In the genomic region with DNA sequence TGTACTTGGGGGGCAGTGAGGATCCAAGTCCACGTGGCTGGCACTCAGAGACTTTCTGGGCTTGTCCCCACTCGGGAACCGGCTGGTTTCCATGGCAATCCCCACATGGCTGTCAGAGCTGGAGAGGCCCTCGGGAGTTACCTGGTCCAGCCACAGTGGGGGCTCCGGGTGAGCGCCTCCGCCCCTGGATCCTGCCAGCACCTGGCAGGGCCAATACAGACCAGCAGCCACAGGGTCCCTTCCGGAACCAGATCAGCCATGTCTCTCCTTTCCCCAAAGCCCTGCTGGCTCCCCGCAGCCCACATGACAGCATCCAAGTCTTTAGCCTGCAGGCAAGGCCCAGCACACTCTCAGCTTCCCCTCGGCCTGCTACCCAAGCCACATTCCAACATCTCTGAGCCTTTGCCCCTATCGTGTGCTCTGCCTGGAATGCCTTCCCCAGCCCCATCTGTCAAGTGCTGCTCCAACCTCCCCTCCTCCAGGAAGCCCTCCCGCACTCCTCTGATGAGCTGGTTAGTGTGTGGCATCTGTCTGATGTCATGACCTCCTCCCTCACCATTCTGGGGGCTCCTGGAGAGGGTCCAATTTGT, we compare ENCODE assay signal across 10 cellular contexts. TPM values are rescaled to one million over a fixed set of nuclear protein-coding genes. Genes with fewer than 3 reads are reported as not detected.
DNase-seq lines count a peak whose midpoint lies in the region; ATAC-seq and TF ChIP-seq lines count a peak whose summit lies in the region.
"Had no signal": no experiment of that assay in that cellular context is flagged by ENCODE, and none has a peak within 500 bp of the region (broad histone marks: within the 10 kb centered on the region; RNA-seq: fewer than 3 reads in every experiment).

No MANE protein-coding gene starts in this region.

- DNase-seq in NCI-H82 (lab: John Stamatoyannopoulos, UW) (peak; percentile 51), NCI-H82 treated with DMSO at 0.1 percent for 48 hours (lab: John Stamatoyannopoulos, UW; ENCODE audit: unreplicated experiment) (no peak), cardiac fibroblast (ENCODE audit: low read depth in 2 of 2) (peak; percentile 46 to 54), lower lobe of right lung (no peak), thyroid gland (no peak), sciatic nerve (ENCODE audit: low spot score) (no peak), SHP77 treated with DMSO at 0.1 percent for 48 hours (lab: John Stamatoyannopoulos, UW) (no peak)
- DNase-seq in activated CD4-positive, alpha-beta T cell treated with anti-CD3 and anti-CD28 coated beads for 1 hour = no peak
- DNase-seq: activated CD4-positive, alpha-beta T cell treated with anti-CD3 and anti-CD28 coated beads, Interleukin-2, amount 50 U/mL, for 1 hour had no signal

- no peaks in the 10 kb centered on the region for H3K27me3 ChIP-seq in lower lobe of right lung (ENCODE audit: low read depth)
- H3K27me3 ChIP-seq in thyroid gland = no peaks in the 10 kb centered on the region
- H3K27me3 ChIP-seq: cardiac muscle cell had no signal

- TF ChIP-seq CTCF in cardiac fibroblast (IDR thresholded peaks at IDR 0.05; ENCODE audit: low read depth, low read length) = no peak
- TF ChIP-seq CTCF in lower lobe of right lung (IDR thresholded peaks at IDR 0.05) = no peak
- TF ChIP-seq CTCF in thyroid gland (IDR thresholded peaks at IDR 0.05) = no peak

- H3K36me3 ChIP-seq in lower lobe of right lung (no peaks in the 10 kb centered on the region), thyroid gland (no peaks in the 10 kb centered on the region)
- H3K36me3 ChIP-seq: cardiac muscle cell had no signal

- H3K27ac ChIP-seq in lower lobe of right lung (peak overlapping the region; percentile 89), thyroid gland (peak overlapping the region; percentile 75 to 92 (median 82))
- H3K27ac ChIP-seq: cardiac muscle cell had no signal

- H3K4me3 ChIP-seq in cardiac fibroblast (replicated peaks in 1 of 2; ENCODE audit: low read depth in 2 of 2, low read length in 2 of 2) = peak overlapping the region in 1 of 2 donors; percentile 7
- H3K4me3 ChIP-seq in lower lobe of right lung = peak overlapping the region; percentile 34
- no peak overlapping the region for H3K4me3 ChIP-seq in thyroid gland (replicated peaks in 1 of 3)
- H3K4me3 ChIP-seq: cardiac muscle cell had no signal

- H3K9me3 ChIP-seq in lower lobe of right lung = no peaks in the 10 kb centered on the region
- H3K9me3 ChIP-seq in thyroid gland = no peaks in the 10 kb centered on the region

- intact Hi-C loops in lower lobe of right lung (cut with DNase I) (no loop called here), thyroid gland (cut with DNase I) (no loop called here), sciatic nerve (cut with DNase I) (no loop called here)

- ATAC-seq in lower lobe of right lung = no peak
- no peak for ATAC-seq in sciatic nerve

- WGBS in thyroid gland, 2 donors = 37 to 61% methylated on average over 4 to 12 of the region's 12 CpGs

- no peak for TF ChIP-seq POLR2A in thyroid gland (IDR thresholded peaks at IDR 0.05)

- H3K4me1 ChIP-seq in lower lobe of right lung = peaks cover 100% of the 10 kb centered on the region
- H3K4me1 ChIP-seq in thyroid gland = peaks cover 34 to 91% of the 10 kb centered on the region in 2 donors

RNA-seq across cellular contexts. Expression of a gene that starts 8.6 kb away (rescaled TPM):
- 233 TPM for total RNA-seq in lower lobe of right lung
- 10 to 100 TPM; 50.7 to 69.8 (median 60.8) TPM for total RNA-seq in thyroid gland
- total RNA-seq in sciatic nerve = 319 TPM

RNA-seq across cellular contexts. Expression of a gene that starts 54.9 kb away (rescaled TPM):
- total RNA-seq in lower lobe of right lung = not detected
- total RNA-seq in thyroid gland = not detected
- not detected for total RNA-seq in sciatic nerve
- total RNA-seq: cardiac muscle cell had no signal

Comparison
In these comparisons a context has a peak if more than half of its experiments do, and no peak if none do; other contexts are left out.
1. DNase-seq: peak in NCI-H82 (single experiment) and cardiac fibroblast (2 of 2); none in NCI-H82 treated with DMSO at 0.1 percent for 48 hours (single experiment), lower lobe of right lung (single experiment), thyroid gland (0 of 2), activated CD4-positive, alpha-beta T cell treated with anti-CD3 and anti-CD28 coated beads for 1 hour (single experiment), sciatic nerve (single experiment) and SHP77 treated with DMSO at 0.1 percent for 48 hours (single experiment).